19 cellular contexts compared by ENCODE assay signal in genomic region chr15:95957854-95958253, GRCh38.
"Had no signal": no experiment of that assay in that cellular context is flagged by ENCODE, and none has a peak within 500 bp of the region (broad histone marks: within the 10 kb centered on the region; RNA-seq: fewer than 3 reads in every experiment).

No MANE protein-coding gene starts in this region.

- H3K36me3 ChIP-seq: upper lobe of left lung had no signal

- H3K4me1 ChIP-seq: psoas muscle, upper lobe of left lung had no signal

- H3K36me3 Mint-ChIP-seq: activated naive CD8-positive, alpha-beta T cell treated with anti-CD3 and anti-CD28 coated beads, Interleukin-2, amount 10 ng/mL, durations not matched to agents 7 days and 5 days had no signal

- H3K27ac ChIP-seq: epithelial cell of prostate, psoas muscle, upper lobe of left lung had no signal

- H3K27me3 Mint-ChIP-seq: activated B cell treated with CpG ODN at 0.5 μM for 24 hours; activated CD4-positive, alpha-beta T cell treated with anti-CD3 and anti-CD28 coated beads for 36 hours; T-helper 17 cell had no signal

- ATAC-seq: activated CD4-positive, alpha-beta T cell treated with anti-CD3 and anti-CD28 coated beads for 36 hours; activated T-cell treated with anti-CD3 and anti-CD28 coated beads, Interleukin-2, amount 50 U/mL, for 4 hours; mucosa of descending colon; psoas muscle; right cardiac atrium; stimulated activated naive CD8-positive, alpha-beta T cell treated with anti-CD3 and anti-CD28 coated beads, Interleukin-15, Interleukin-2, amounts not matched to agents 100 U/mL and 50 U/mL, for 24 hours; T-helper 17 cell had no signal

- H3K4me3 Mint-ChIP-seq: activated B cell treated with CpG ODN at 0.5 μM for 24 hours; activated CD4-positive, alpha-beta T cell treated with anti-CD3 and anti-CD28 coated beads for 36 hours; activated naive CD8-positive, alpha-beta T cell treated with anti-CD3 and anti-CD28 coated beads, Interleukin-2, amount 10 ng/mL, durations not matched to agents 7 days and 5 days; activated T-cell treated with anti-CD3 and anti-CD28 coated beads, Interleukin-2, amount 50 U/mL, for 4 hours; T-helper 17 cell had no signal

- H3K4me3 ChIP-seq: mucosa of descending colon, psoas muscle, upper lobe of left lung had no signal

- DNase-seq: activated B cell treated with CpG ODN at 0.5 μM for 24 hours; activated CD4-positive, alpha-beta T cell treated with anti-CD3 and anti-CD28 coated beads for 36 hours; activated CD4-positive, alpha-beta T cell treated with anti-CD3 and anti-CD28 coated beads, Interleukin-2, amount 50 U/mL, for 48 hours; activated CD8-positive, alpha-beta memory T cell treated with anti-CD3 and anti-CD28 coated beads, Interleukin-2, amount 50 U/mL, for 48 hours; activated naive CD4-positive, alpha-beta T cell; activated naive CD8-positive, alpha-beta T cell treated with anti-CD3 and anti-CD28 coated beads, Interleukin-2, amount 10 ng/mL, durations not matched to agents 7 days and 5 days; activated T-cell treated with anti-CD3 and anti-CD28 coated beads, Interleukin-2, amount 50 U/mL, for 4 hours; amniotic stem cell; cortex of kidney; mucosa of descending colon; psoas muscle; right cardiac atrium; stimulated activated CD4-positive, alpha-beta T cell treated with anti-CD3 and anti-CD28 coated beads, Interleukin-12 subunit alpha, Interleukin-12 subunit beta, amount 100 ng/mL, for 4 hours; stimulated activated CD4-positive, alpha-beta T cell treated with anti-CD3 and anti-CD28 coated beads, Interleukin-4, amount 100 ng/mL, for 4 hours; stimulated activated naive CD8-positive, alpha-beta T cell treated with anti-CD3 and anti-CD28 coated beads, Interleukin-15, Interleukin-2, amounts not matched to agents 100 U/mL and 50 U/mL, for 24 hours; T-helper 17 cell; upper lobe of left lung had no signal

- H3K27me3 ChIP-seq: upper lobe of left lung had no signal

- H3K27ac Mint-ChIP-seq: activated B cell treated with CpG ODN at 0.5 μM for 24 hours; activated CD4-positive, alpha-beta T cell treated with anti-CD3 and anti-CD28 coated beads for 36 hours; activated naive CD8-positive, alpha-beta T cell treated with anti-CD3 and anti-CD28 coated beads, Interleukin-2, amount 10 ng/mL, durations not matched to agents 7 days and 5 days; activated T-helper 2 cell treated with anti-CD3 and anti-CD28 coated beads, Interferon-gamma antibody, Interleukin-2, Interleukin-4, amounts not matched to agents 10 μg/mL and 5 μg/mL and 100 μg/mL, durations not matched to agents 14 hours and 24 hours and 36 hours; T-helper 17 cell had no signal

- H3K4me1 Mint-ChIP-seq: activated B cell treated with CpG ODN at 0.5 μM for 24 hours; activated CD4-positive, alpha-beta T cell treated with anti-CD3 and anti-CD28 coated beads for 36 hours; activated naive CD8-positive, alpha-beta T cell treated with anti-CD3 and anti-CD28 coated beads, Interleukin-2, amount 10 ng/mL, durations not matched to agents 7 days and 5 days; T-helper 17 cell had no signal
